1 cellular context compared by ENCODE assay signal in the genomic region with DNA sequence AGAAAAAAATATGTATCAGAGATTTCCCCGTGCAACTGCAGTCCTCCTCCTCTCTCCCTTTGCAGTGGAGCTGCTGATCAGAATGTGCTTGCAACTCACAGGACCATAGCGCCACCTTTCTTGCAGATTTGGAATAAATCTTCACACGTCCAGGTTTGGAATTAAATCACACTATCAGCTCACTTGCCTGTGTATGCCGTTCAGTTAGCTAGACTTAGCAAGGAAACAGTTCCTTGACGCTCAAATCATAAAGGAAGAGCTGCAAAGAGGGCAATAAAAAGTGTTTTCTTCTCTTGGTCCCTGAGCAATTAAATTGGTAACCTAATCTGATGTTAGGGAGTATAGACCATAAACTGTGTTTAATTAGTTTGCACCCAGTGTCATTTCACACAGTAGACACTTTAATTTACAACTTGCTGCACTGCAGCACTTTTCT.
TF ChIP-seq lines count a peak whose summit lies in the region.

No MANE protein-coding gene starts in this region.

TF ChIP-seq in WTC11, 78 proteins besides CTCF, POLR2A, EP300 and RAD21 (continued from another document):
- TF ChIP-seq, protein P1, sequence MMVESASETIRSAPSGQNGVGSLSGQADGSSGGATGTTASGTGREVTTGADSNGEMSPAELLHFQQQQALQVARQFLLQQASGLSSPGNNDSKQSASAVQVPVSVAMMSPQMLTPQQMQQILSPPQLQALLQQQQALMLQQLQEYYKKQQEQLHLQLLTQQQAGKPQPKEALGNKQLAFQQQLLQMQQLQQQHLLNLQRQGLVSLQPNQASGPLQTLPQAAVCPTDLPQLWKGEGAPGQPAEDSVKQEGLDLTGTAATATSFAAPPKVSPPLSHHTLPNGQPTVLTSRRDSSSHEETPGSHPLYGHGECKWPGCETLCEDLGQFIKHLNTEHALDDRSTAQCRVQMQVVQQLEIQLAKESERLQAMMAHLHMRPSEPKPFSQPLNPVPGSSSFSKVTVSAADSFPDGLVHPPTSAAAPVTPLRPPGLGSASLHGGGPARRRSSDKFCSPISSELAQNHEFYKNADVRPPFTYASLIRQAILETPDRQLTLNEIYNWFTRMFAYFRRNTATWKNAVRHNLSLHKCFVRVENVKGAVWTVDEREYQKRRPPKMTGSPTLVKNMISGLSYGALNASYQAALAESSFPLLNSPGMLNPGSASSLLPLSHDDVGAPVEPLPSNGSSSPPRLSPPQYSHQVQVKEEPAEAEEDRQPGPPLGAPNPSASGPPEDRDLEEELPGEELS (CRISPR knock-in tag; IDR thresholded peaks at IDR 0.05): no peak
- TF ChIP-seq, protein P2, sequence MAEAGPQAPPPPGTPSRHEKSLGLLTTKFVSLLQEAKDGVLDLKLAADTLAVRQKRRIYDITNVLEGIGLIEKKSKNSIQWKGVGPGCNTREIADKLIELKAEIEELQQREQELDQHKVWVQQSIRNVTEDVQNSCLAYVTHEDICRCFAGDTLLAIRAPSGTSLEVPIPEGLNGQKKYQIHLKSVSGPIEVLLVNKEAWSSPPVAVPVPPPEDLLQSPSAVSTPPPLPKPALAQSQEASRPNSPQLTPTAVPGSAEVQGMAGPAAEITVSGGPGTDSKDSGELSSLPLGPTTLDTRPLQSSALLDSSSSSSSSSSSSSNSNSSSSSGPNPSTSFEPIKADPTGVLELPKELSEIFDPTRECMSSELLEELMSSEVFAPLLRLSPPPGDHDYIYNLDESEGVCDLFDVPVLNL (CRISPR knock-in tag; IDR thresholded peaks at IDR 0.05; ENCODE audit: borderline replicate concordance, low read depth): no peak
- TF ChIP-seq, protein P3, sequence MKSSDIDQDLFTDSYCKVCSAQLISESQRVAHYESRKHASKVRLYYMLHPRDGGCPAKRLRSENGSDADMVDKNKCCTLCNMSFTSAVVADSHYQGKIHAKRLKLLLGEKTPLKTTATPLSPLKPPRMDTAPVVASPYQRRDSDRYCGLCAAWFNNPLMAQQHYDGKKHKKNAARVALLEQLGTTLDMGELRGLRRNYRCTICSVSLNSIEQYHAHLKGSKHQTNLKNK (CRISPR knock-in tag; IDR thresholded peaks at IDR 0.05): no peak
- TF ChIP-seq CBFB (CRISPR knock-in tag; IDR thresholded peaks at IDR 0.05; ENCODE audit: low read depth): no peak
- TF ChIP-seq, protein P4, sequence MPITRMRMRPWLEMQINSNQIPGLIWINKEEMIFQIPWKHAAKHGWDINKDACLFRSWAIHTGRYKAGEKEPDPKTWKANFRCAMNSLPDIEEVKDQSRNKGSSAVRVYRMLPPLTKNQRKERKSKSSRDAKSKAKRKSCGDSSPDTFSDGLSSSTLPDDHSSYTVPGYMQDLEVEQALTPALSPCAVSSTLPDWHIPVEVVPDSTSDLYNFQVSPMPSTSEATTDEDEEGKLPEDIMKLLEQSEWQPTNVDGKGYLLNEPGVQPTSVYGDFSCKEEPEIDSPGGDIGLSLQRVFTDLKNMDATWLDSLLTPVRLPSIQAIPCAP (CRISPR knock-in tag; IDR thresholded peaks at IDR 0.05): no peak
- TF ChIP-seq RELA (CRISPR knock-in tag; IDR thresholded peaks at IDR 0.05; ENCODE audit: borderline replicate concordance): no peak
- no peak for TF ChIP-seq FOXJ3 (CRISPR knock-in tag; IDR thresholded peaks at IDR 0.05; ENCODE audit: borderline replicate concordance)
